Comparison of ENCODE assay signal across 17 cellular contexts in genomic region chr3:154421067-154421466, GRCh38. TPM values are rescaled to one million over a fixed set of nuclear protein-coding genes. Genes with fewer than 3 reads are reported as not detected.
A peak's percentile ranks its signal among the peaks of the same experiment; 100 is the strongest.
DNase-seq lines count a peak whose midpoint lies in the region; TF ChIP-seq lines count a peak whose summit lies in the region.
"Had no signal": no experiment of that assay in that cellular context is flagged by ENCODE, and none has a peak within 500 bp of the region (broad histone marks: within the 10 kb centered on the region; RNA-seq: fewer than 3 reads in every experiment).

No MANE protein-coding gene starts in this region.

- CTCF ChIA-PET in Calu3 (lab: Charles Lee) = no interaction called here

- in situ Hi-C loops in KBM-7 (cut with MboI; ENCODE audit: low pct_unique_long_range_greater_than_20kb, low sequenced_read_pairs) = no loop called here

- no peak overlapping the region for H3K4me3 Mint-ChIP-seq in Calu3 (ENCODE audit: low read depth, unreplicated experiment)
- H3K4me3 Mint-ChIP-seq: activated naive CD4-positive, alpha-beta T cell treated with anti-CD3 and anti-CD28 coated beads, Interleukin-2, amount 10 ng/mL, durations not matched to agents 7 days and 5 days; CD14-positive monocyte; naive thymus-derived CD8-positive, alpha-beta T cell had no signal

- intact Hi-C loops in Calu3 (cut with micrococcal nuclease; ENCODE audit: unreplicated experiment) = no loop called here

- H3K27me3 Mint-ChIP-seq in Calu3 (ENCODE audit: unreplicated experiment) = no peaks in the 10 kb centered on the region
- H3K27me3 Mint-ChIP-seq: activated naive CD4-positive, alpha-beta T cell treated with anti-CD3 and anti-CD28 coated beads, Interleukin-2, amount 10 ng/mL, durations not matched to agents 7 days and 5 days had no signal

- H3K9me3 Mint-ChIP-seq in Calu3 (ENCODE audit: low read depth, unreplicated experiment) = no peaks in the 10 kb centered on the region
- H3K9me3 Mint-ChIP-seq: activated naive CD4-positive, alpha-beta T cell treated with anti-CD3 and anti-CD28 coated beads, Interleukin-2, amount 10 ng/mL, durations not matched to agents 7 days and 5 days had no signal

- H3K27ac Mint-ChIP-seq in Calu3 (ENCODE audit: unreplicated experiment) = no peak overlapping the region
- H3K27ac Mint-ChIP-seq: activated naive CD4-positive, alpha-beta T cell treated with anti-CD3 and anti-CD28 coated beads, Interleukin-2, amount 10 ng/mL, durations not matched to agents 7 days and 5 days; CD14-positive monocyte; naive thymus-derived CD8-positive, alpha-beta T cell had no signal

- H3K36me3 Mint-ChIP-seq in Calu3 (ENCODE audit: insufficient read depth, unreplicated experiment) = no peaks in the 10 kb centered on the region
- H3K36me3 Mint-ChIP-seq: activated naive CD4-positive, alpha-beta T cell treated with anti-CD3 and anti-CD28 coated beads, Interleukin-2, amount 10 ng/mL, durations not matched to agents 7 days and 5 days; CD14-positive monocyte; naive thymus-derived CD8-positive, alpha-beta T cell had no signal

- no peak for TF ChIP-seq CTCF in Calu3 (IDR thresholded peaks at IDR 0.05; ENCODE audit: unreplicated experiment)

- DNase-seq in Calu3 (peak; percentile 43), KBM-7 (peak; percentile 32), amniotic epithelial cell (ENCODE audit: low read depth) (peak; percentile 10), iris pigment epithelial cell (ENCODE audit: low read depth) (peak; percentile 10), NCI-H524 (lab: John Stamatoyannopoulos, UW) (no peak), NCI-H774 (lab: John Stamatoyannopoulos, UW) (no peak), DMS114 treated with DMSO at 0.1 percent for 48 hours (lab: John Stamatoyannopoulos, UW; ENCODE audit: unreplicated experiment) (no peak), NCI-H187 (lab: John Stamatoyannopoulos, UW) (no peak)
- DNase-seq: activated CD4-positive, alpha-beta T cell treated with anti-CD3 and anti-CD28 coated beads, Interleukin-2, amount 50 U/mL, for 4 hours; activated naive CD4-positive, alpha-beta T cell treated with anti-CD3 and anti-CD28 coated beads, Interleukin-2, amount 10 ng/mL, durations not matched to agents 7 days and 5 days; kidney glomerular epithelial cell; naive thymus-derived CD8-positive, alpha-beta T cell; NCI-H1105 treated with DMSO at 0.1 percent for 48 hours; NCI-H510A had no signal

- H3K4me1 Mint-ChIP-seq in Calu3 (ENCODE audit: low read depth, unreplicated experiment) = no peaks in the 10 kb centered on the region
- H3K4me1 Mint-ChIP-seq: activated naive CD4-positive, alpha-beta T cell treated with anti-CD3 and anti-CD28 coated beads, Interleukin-2, amount 10 ng/mL, durations not matched to agents 7 days and 5 days; CD14-positive monocyte; naive thymus-derived CD8-positive, alpha-beta T cell had no signal

- no TSS peak for BruUV-seq in Calu3 (replicated peaks; lab: Mats Ljungman, UMichigan)

RNA-seq across cellular contexts. Expression of gene GPR149, which starts 8.9 kb away (rescaled TPM):
- total RNA-seq in Calu3 (2022) = not detected in 2 replicates
- total RNA-seq: chondrocyte; naive thymus-derived CD8-positive, alpha-beta T cell; skeletal muscle tissue had no signal

Comparison
In these comparisons a context has a peak if more than half of its experiments do, and no peak if none do; other contexts are left out.
1. DNase-seq: peak in Calu3 (single experiment), KBM-7 (single experiment), amniotic epithelial cell (single experiment) and iris pigment epithelial cell (single experiment); none in NCI-H524 (0 of 2), NCI-H774 (single experiment), DMS114 treated with DMSO at 0.1 percent for 48 hours (single experiment) and NCI-H187 (0 of 2).